In genomic region chr2:204171432-204171960, GRCh38 we compare ENCODE assay signal across 18 cellular contexts.
"Had no signal": no experiment of that assay in that cellular context is flagged by ENCODE, and none has a peak within 500 bp of the region (broad histone marks: within the 10 kb centered on the region; RNA-seq: fewer than 3 reads in every experiment).

No MANE protein-coding gene starts in this region.

- H3K4me1 ChIP-seq: esophagus muscularis mucosa, foreskin keratinocyte, gastroesophageal sphincter, left lung had no signal

- H3K9me3 Mint-ChIP-seq: naive thymus-derived CD4-positive, alpha-beta T cell had no signal

- H3K27ac Mint-ChIP-seq: naive thymus-derived CD4-positive, alpha-beta T cell had no signal

- H3K36me3 ChIP-seq: esophagus muscularis mucosa, gastroesophageal sphincter, heart left ventricle, left lung, lower lobe of right lung had no signal

- H3K4me3 Mint-ChIP-seq: naive thymus-derived CD4-positive, alpha-beta T cell had no signal

- ATAC-seq: foreskin keratinocyte; gastroesophageal sphincter; heart left ventricle; left cardiac atrium; left lung; left ventricle myocardium superior; lower lobe of right lung; naive thymus-derived CD4-positive, alpha-beta T cell had no signal

- H3K27ac ChIP-seq: coronary artery, dorsolateral prefrontal cortex, esophagus muscularis mucosa, foreskin keratinocyte, gastroesophageal sphincter, heart left ventricle, hepatocyte, left lung, lower lobe of right lung had no signal

- H3K4me3 ChIP-seq: coronary artery, esophagus muscularis mucosa, gastroesophageal sphincter, heart left ventricle, hepatocyte, left lung, lower lobe of right lung had no signal

- DNase-seq: dermis blood vessel endothelial cell; dorsolateral prefrontal cortex; effector CD4-positive, alpha-beta T cell; effector memory CD4-positive, alpha-beta T cell; foreskin keratinocyte; heart left ventricle; hypothalamus; left cardiac atrium; left lung; left ventricle myocardium superior; lower lobe of right lung; mesenchymal stem cell; midbrain; naive thymus-derived CD4-positive, alpha-beta T cell had no signal

- H3K36me3 Mint-ChIP-seq: naive thymus-derived CD4-positive, alpha-beta T cell had no signal

- H2AFZ ChIP-seq: hepatocyte had no signal

- H3K4me1 Mint-ChIP-seq: naive thymus-derived CD4-positive, alpha-beta T cell had no signal

- H3K9me3 ChIP-seq: esophagus muscularis mucosa, gastroesophageal sphincter, heart left ventricle, left lung, lower lobe of right lung had no signal

- H3K27me3 ChIP-seq: esophagus muscularis mucosa, gastroesophageal sphincter, heart left ventricle, left lung had no signal
